Comparison of ENCODE assay signal across 1 cellular context in genomic region chr14:58297762-58298476, GRCh38.
TF ChIP-seq lines count a peak whose summit lies in the region.

No MANE protein-coding gene starts in this region.

TF ChIP-seq in H1, 55 proteins besides CTCF, POLR2A, EP300 and RAD21 (continued from another document):
- peak; percentile 57; the same call in 1 of the 2 replicates for TF ChIP-seq GABPA (IDR thresholded peaks at IDR 0.05; ENCODE audit: borderline replicate concordance, insufficient read depth, low read length)
- TF ChIP-seq SUZ12 (IDR thresholded peaks at IDR 0.05; ENCODE audit: low read length), result no peak
- peak; percentile 71 for TF ChIP-seq EZH2 (IDR thresholded peaks at IDR 0.05; ENCODE audit: low read depth, low read length, severe bottlenecking)
- TF ChIP-seq CHD1 (IDR thresholded peaks at IDR 0.05; ENCODE audit: low read depth, low read length), result no peak
- no peak for TF ChIP-seq SAP30 (IDR thresholded peaks at IDR 0.05; ENCODE audit: insufficient read depth, insufficient replicate concordance, low read length)
- TF ChIP-seq FOSL1 (IDR thresholded peaks at IDR 0.05; ENCODE audit: insufficient read depth, low read depth, low read length), result no peak
- TF ChIP-seq CHD2 (IDR thresholded peaks at IDR 0.05; ENCODE audit: low read length), result peak; percentile 96
- peak; percentile 27; the same call in 1 of the 2 replicates for TF ChIP-seq GTF2F1 (IDR thresholded peaks at IDR 0.05; ENCODE audit: borderline replicate concordance, low read depth, low read length)
- TF ChIP-seq TCF12 (IDR thresholded peaks at IDR 0.05; ENCODE audit: low read depth, low read length), result 0 out of 2 replicates have a peak, but pooled peaks have one; percentile 23
- no peak for TF ChIP-seq KDM4A (IDR thresholded peaks at IDR 0.05; ENCODE audit: low read depth, low read length, severe bottlenecking)
- no peak for TF ChIP-seq KDM5A (IDR thresholded peaks at IDR 0.05; ENCODE audit: low read length)
- TF ChIP-seq SP1 (IDR thresholded peaks at IDR 0.05; ENCODE audit: low read depth, low read length), result peak; percentile 100
- TF ChIP-seq RFX5 (IDR thresholded peaks at IDR 0.05; ENCODE audit: borderline replicate concordance, low read depth, low read length), result no peak
- TF ChIP-seq MAFK (IDR thresholded peaks at IDR 0.05; ENCODE audit: low read depth, low read length), result peak; percentile 42; the same call in 1 of the 2 replicates
- TF ChIP-seq RNF2 (IDR thresholded peaks at IDR 0.05; ENCODE audit: borderline replicate concordance, low read depth, low read length, missing control alignments, poor library complexity, severe bottlenecking), result no peak
- TF ChIP-seq SP4 (IDR thresholded peaks at IDR 0.05; ENCODE audit: low read length), result no peak; the same call in 1 of the 2 replicates
- no peak for TF ChIP-seq ZNF274 (IDR thresholded peaks at IDR 0.05; ENCODE audit: borderline replicate concordance, extremely low read depth, low read length)
- TF ChIP-seq ASH2L (IDR thresholded peaks at IDR 0.05; ENCODE audit: low read length), result peak; percentile 85
- TF ChIP-seq BCL11A (IDR thresholded peaks at IDR 0.05; ENCODE audit: low read depth in 2 of 2, low read length in 2 of 2), result no peak
- TF ChIP-seq CBX5 (IDR thresholded peaks at IDR 0.05; ENCODE audit: low read depth, low read length), result no peak
- peak; percentile 92 for TF ChIP-seq TAF1 (IDR thresholded peaks at IDR 0.05; ENCODE audit: low read depth, low read length)
- TF ChIP-seq CHD7 (IDR thresholded peaks at IDR 0.05; ENCODE audit: insufficient replicate concordance, low read length), result no peak
- no peak for TF ChIP-seq CBX8 (IDR thresholded peaks at IDR 0.05; ENCODE audit: borderline replicate concordance, low read depth, low read length)
- no peak for TF ChIP-seq BACH1 (IDR thresholded peaks at IDR 0.05; ENCODE audit: low read length)
- no peak for TF ChIP-seq CEBPB (IDR thresholded peaks at IDR 0.05; ENCODE audit: low read depth, low read length)
- TF ChIP-seq USF2 (IDR thresholded peaks at IDR 0.05; ENCODE audit: low read length), result no peak
- TF ChIP-seq PHF8 (conservative IDR thresholded peaks at IDR 0.05; ENCODE audit: low read depth, low read length), result peak; percentile 100
- TF ChIP-seq ATF3 (IDR thresholded peaks at IDR 0.05; ENCODE audit: insufficient read depth, low read depth, low read length), result peak; percentile 80
- peak; percentile 23; the same call in 1 of the 2 replicates for TF ChIP-seq CREB1 (IDR thresholded peaks at IDR 0.05)
- TF ChIP-seq POLR2AphosphoS5 (IDR thresholded peaks at IDR 0.05; ENCODE audit: low read depth, low read length), result peak; percentile 88
- 0 out of 2 replicates have a peak, but pooled peaks have one; percentile 8 for TF ChIP-seq E2F6 (IDR thresholded peaks at IDR 0.05)
- TF ChIP-seq HDAC2 (IDR thresholded peaks at IDR 0.05; ENCODE audit: borderline replicate concordance in 1 of 2, low read depth in 2 of 2, low read length in 2 of 2), result no peak
- peak; percentile 76 for TF ChIP-seq TAF7 (optimal IDR thresholded peaks at IDR 0.05; ENCODE audit: borderline replicate concordance, low read depth, low read length)
- TF ChIP-seq SIRT6 (IDR thresholded peaks at IDR 0.05; ENCODE audit: low read length), result no peak
- TF ChIP-seq ATF2 (IDR thresholded peaks at IDR 0.05; ENCODE audit: low read length), result peak; percentile 61; the same call in 1 of the 2 replicates
- no peak for TF ChIP-seq KDM1A (IDR thresholded peaks at IDR 0.05; ENCODE audit: borderline replicate concordance, low read length)
- TF ChIP-seq POU5F1 (IDR thresholded peaks at IDR 0.05; ENCODE audit: low read depth, low read length), result no peak
- TF ChIP-seq HDAC6 (IDR thresholded peaks at IDR 0.05; ENCODE audit: low read depth, low read length), result no peak
- peak; percentile 53 for TF ChIP-seq SP2 (IDR thresholded peaks at IDR 0.05; ENCODE audit: low read length)
- TF ChIP-seq SIN3A (conservative IDR thresholded peaks at IDR 0.05 in 1 of 2, IDR thresholded peaks at IDR 0.05 in 1 of 2; ENCODE audit: low read depth in 1 of 2, low read length in 2 of 2), result peak in 1 of 2 experiments; percentile 12; a peak in 1 of 4 replicates
- no peak for TF ChIP-seq CTBP2 (IDR thresholded peaks at IDR 0.05; ENCODE audit: borderline replicate concordance, insufficient read depth, insufficient read length, low read length)
- no peak for TF ChIP-seq TEAD4 (IDR thresholded peaks at IDR 0.05; ENCODE audit: low read depth, low read length)
- TF ChIP-seq NRF1 (IDR thresholded peaks at IDR 0.05; ENCODE audit: low read depth, low read length), result no peak
- TF ChIP-seq RXRA (IDR thresholded peaks at IDR 0.05; ENCODE audit: insufficient read depth, low read depth, low read length), result no peak
- no peak for TF ChIP-seq EGR1 (IDR thresholded peaks at IDR 0.05; ENCODE audit: borderline replicate concordance, low read depth, low read length)
- TF ChIP-seq JUND (IDR thresholded peaks at IDR 0.05; ENCODE audit: low read length), result no peak
- TF ChIP-seq YY1 (IDR thresholded peaks at IDR 0.05; ENCODE audit: low read depth, low read length), result peak; percentile 95
